Comparison of ENCODE assay signal across 1 cellular context in genomic region chr1:234478152-234478480, GRCh38.
TF ChIP-seq lines count a peak whose summit lies in the region.

No MANE protein-coding gene starts in this region.

TF ChIP-seq in HepG2, 621 proteins besides CTCF, POLR2A, EP300 and RAD21 (continued from another document and continues in another):
- TF ChIP-seq, protein P1, sequence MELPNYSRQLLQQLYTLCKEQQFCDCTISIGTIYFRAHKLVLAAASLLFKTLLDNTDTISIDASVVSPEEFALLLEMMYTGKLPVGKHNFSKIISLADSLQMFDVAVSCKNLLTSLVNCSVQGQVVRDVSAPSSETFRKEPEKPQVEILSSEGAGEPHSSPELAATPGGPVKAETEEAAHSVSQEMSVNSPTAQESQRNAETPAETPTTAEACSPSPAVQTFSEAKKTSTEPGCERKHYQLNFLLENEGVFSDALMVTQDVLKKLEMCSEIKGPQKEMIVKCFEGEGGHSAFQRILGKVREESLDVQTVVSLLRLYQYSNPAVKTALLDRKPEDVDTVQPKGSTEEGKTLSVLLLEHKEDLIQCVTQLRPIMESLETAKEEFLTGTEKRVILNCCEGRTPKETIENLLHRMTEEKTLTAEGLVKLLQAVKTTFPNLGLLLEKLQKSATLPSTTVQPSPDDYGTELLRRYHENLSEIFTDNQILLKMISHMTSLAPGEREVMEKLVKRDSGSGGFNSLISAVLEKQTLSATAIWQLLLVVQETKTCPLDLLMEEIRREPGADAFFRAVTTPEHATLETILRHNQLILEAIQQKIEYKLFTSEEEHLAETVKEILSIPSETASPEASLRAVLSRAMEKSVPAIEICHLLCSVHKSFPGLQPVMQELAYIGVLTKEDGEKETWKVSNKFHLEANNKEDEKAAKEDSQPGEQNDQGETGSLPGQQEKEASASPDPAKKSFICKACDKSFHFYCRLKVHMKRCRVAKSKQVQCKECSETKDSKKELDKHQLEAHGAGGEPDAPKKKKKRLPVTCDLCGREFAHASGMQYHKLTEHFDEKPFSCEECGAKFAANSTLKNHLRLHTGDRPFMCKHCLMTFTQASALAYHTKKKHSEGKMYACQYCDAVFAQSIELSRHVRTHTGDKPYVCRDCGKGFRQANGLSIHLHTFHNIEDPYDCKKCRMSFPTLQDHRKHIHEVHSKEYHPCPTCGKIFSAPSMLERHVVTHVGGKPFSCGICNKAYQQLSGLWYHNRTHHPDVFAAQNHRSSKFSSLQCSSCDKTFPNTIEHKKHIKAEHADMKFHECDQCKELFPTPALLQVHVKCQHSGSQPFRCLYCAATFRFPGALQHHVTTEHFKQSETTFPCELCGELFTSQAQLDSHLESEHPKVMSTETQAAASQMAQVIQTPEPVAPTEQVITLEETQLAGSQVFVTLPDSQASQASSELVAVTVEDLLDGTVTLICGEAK (IDR thresholded peaks at IDR 0.05): no peak
- TF ChIP-seq, protein P1 (CRISPR knock-in tag; IDR thresholded peaks at IDR 0.05): no peak
- TF ChIP-seq ZNF615 (CRISPR knock-in tag; IDR thresholded peaks at IDR 0.05; ENCODE audit: borderline replicate concordance) (no peak), ZZZ3 (CRISPR knock-in tag; IDR thresholded peaks at IDR 0.05; ENCODE audit: borderline replicate concordance) (no peak), TOPORS (CRISPR knock-in tag; IDR thresholded peaks at IDR 0.05) (no peak), NFATC3 (CRISPR knock-in tag; IDR thresholded peaks at IDR 0.05) (no peak), ZBTB21 (CRISPR knock-in tag; IDR thresholded peaks at IDR 0.05) (no peak), ZFX (CRISPR knock-in tag; IDR thresholded peaks at IDR 0.05; ENCODE audit: low read depth) (no peak; the same call in 1 of the 2 replicates), KDM4B (CRISPR knock-in tag; IDR thresholded peaks at IDR 0.05) (no peak), YY1 (IDR thresholded peaks at IDR 0.05; ENCODE audit: insufficient read depth, insufficient replicate concordance, low read depth, low read length) (peak; percentile 19), CBX2 (IDR thresholded peaks at IDR 0.05; ENCODE audit: low read depth, low read length) (no peak), CBX2 (CRISPR knock-in tag; IDR thresholded peaks at IDR 0.05; ENCODE audit: low read depth) (no peak), MIER3 (CRISPR knock-in tag; IDR thresholded peaks at IDR 0.05; ENCODE audit: borderline replicate concordance) (no peak), ZNF207 (IDR thresholded peaks at IDR 0.05; ENCODE audit: borderline replicate concordance) (no peak), ARNT (IDR thresholded peaks at IDR 0.05) (no peak), MXD3 (CRISPR knock-in tag; IDR thresholded peaks at IDR 0.05) (no peak), SETDB1 (CRISPR knock-in tag; IDR thresholded peaks at IDR 0.05; ENCODE audit: borderline replicate concordance) (no peak), ZNF770 (CRISPR knock-in tag; IDR thresholded peaks at IDR 0.05) (no peak), ZNF720 (CRISPR knock-in tag; IDR thresholded peaks at IDR 0.05) (no peak), ATAD3A (CRISPR knock-in tag; IDR thresholded peaks at IDR 0.05) (no peak), ZFP1 (CRISPR knock-in tag; IDR thresholded peaks at IDR 0.05) (no peak), PHF8 (CRISPR knock-in tag; IDR thresholded peaks at IDR 0.05) (peak; percentile 52), ZXDC (CRISPR knock-in tag; IDR thresholded peaks at IDR 0.05) (no peak), ZNF691 (CRISPR knock-in tag; IDR thresholded peaks at IDR 0.05; ENCODE audit: borderline replicate concordance, low read depth) (no peak), ZMYM2 (CRISPR knock-in tag; IDR thresholded peaks at IDR 0.05) (no peak), ELF3 (CRISPR knock-in tag; IDR thresholded peaks at IDR 0.05) (no peak), ZBTB2 (CRISPR knock-in tag; IDR thresholded peaks at IDR 0.05; ENCODE audit: low read depth) (peak; percentile 10; the same call in 1 of the 2 replicates)
- TF ChIP-seq, protein P2, sequence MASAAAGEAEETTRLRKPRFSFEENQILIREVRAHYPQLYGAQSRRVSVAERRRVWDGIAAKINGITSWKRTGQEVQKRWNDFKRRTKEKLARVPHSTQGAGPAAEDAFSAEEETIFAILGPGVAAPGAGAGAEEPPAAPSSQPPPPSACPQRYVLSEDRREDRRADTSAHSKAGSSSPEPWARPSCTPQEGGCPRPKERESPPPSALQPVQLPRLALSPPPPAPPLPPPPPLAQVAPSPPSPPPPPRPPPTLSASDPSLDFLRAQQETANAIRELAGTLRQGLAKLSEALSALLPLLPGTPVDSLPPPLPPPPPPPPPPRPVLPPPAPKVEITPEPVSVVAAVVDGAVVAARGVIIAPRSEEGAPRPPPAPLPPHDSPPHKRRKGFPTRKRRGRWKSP (CRISPR knock-in tag; IDR thresholded peaks at IDR 0.05): peak; percentile 85
- TF ChIP-seq, protein P3, sequence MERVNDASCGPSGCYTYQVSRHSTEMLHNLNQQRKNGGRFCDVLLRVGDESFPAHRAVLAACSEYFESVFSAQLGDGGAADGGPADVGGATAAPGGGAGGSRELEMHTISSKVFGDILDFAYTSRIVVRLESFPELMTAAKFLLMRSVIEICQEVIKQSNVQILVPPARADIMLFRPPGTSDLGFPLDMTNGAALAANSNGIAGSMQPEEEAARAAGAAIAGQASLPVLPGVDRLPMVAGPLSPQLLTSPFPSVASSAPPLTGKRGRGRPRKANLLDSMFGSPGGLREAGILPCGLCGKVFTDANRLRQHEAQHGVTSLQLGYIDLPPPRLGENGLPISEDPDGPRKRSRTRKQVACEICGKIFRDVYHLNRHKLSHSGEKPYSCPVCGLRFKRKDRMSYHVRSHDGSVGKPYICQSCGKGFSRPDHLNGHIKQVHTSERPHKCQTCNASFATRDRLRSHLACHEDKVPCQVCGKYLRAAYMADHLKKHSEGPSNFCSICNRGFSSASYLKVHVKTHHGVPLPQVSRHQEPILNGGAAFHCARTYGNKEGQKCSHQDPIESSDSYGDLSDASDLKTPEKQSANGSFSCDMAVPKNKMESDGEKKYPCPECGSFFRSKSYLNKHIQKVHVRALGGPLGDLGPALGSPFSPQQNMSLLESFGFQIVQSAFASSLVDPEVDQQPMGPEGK (CRISPR knock-in tag; IDR thresholded peaks at IDR 0.05): peak; percentile 83
- TF ChIP-seq, protein P4, sequence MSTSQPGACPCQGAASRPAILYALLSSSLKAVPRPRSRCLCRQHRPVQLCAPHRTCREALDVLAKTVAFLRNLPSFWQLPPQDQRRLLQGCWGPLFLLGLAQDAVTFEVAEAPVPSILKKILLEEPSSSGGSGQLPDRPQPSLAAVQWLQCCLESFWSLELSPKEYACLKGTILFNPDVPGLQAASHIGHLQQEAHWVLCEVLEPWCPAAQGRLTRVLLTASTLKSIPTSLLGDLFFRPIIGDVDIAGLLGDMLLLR (CRISPR knock-in tag; IDR thresholded peaks at IDR 0.05): no peak
- TF ChIP-seq, protein P5, sequence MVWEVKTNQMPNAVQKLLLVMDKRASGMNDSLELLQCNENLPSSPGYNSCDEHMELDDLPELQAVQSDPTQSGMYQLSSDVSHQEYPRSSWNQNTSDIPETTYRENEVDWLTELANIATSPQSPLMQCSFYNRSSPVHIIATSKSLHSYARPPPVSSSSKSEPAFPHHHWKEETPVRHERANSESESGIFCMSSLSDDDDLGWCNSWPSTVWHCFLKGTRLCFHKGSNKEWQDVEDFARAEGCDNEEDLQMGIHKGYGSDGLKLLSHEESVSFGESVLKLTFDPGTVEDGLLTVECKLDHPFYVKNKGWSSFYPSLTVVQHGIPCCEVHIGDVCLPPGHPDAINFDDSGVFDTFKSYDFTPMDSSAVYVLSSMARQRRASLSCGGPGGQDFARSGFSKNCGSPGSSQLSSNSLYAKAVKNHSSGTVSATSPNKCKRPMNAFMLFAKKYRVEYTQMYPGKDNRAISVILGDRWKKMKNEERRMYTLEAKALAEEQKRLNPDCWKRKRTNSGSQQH (CRISPR knock-in tag; IDR thresholded peaks at IDR 0.05; ENCODE audit: low read depth): no peak
- TF ChIP-seq, protein P6, sequence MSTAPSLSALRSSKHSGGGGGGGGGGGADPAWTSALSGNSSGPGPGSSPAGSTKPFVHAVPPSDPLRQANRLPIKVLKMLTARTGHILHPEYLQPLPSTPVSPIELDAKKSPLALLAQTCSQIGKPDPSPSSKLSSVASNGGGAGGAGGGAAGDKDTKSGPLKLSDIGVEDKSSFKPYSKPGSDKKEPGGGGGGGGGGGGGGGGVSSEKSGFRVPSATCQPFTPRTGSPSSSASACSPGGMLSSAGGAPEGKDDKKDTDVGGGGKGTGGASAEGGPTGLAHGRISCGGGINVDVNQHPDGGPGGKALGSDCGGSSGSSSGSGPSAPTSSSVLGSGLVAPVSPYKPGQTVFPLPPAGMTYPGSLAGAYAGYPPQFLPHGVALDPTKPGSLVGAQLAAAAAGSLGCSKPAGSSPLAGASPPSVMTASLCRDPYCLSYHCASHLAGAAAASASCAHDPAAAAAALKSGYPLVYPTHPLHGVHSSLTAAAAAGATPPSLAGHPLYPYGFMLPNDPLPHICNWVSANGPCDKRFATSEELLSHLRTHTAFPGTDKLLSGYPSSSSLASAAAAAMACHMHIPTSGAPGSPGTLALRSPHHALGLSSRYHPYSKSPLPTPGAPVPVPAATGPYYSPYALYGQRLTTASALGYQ (CRISPR knock-in tag; IDR thresholded peaks at IDR 0.05): no peak
